25 cellular contexts compared by ENCODE assay signal in genomic region chr19:15696654-15697194, GRCh38. TPM values are rescaled to one million over a fixed set of nuclear protein-coding genes. Genes with fewer than 3 reads are reported as not detected.
DNase-seq lines count a peak whose midpoint lies in the region; ATAC-seq and TF ChIP-seq lines count a peak whose summit lies in the region.
"Had no signal": no experiment of that assay in that cellular context is flagged by ENCODE, and none has a peak within 500 bp of the region (broad histone marks: within the 10 kb centered on the region; RNA-seq: fewer than 3 reads in every experiment).

No MANE protein-coding gene starts in this region.

- no peaks in the 10 kb centered on the region for H3K36me3 Mint-ChIP-seq in activated CD4-positive, alpha-beta T cell treated with anti-CD3 and anti-CD28 coated beads, Interleukin-2, amount 10 ng/mL, durations not matched to agents 24 days and 14 days (ENCODE audit: low read depth)
- H3K36me3 Mint-ChIP-seq: CD14-positive monocyte had no signal

- no peaks in the 10 kb centered on the region for H4K20me1 ChIP-seq in OCI-LY7 (ENCODE audit: insufficient read depth, low read length)

- peaks cover 3% of the 10 kb centered on the region for H3K4me1 ChIP-seq in OCI-LY7 (ENCODE audit: insufficient read depth, low read length, poor library complexity, severe bottlenecking)
- H3K4me1 ChIP-seq: A549 had no signal

- H3K4me1 Mint-ChIP-seq in activated CD4-positive, alpha-beta T cell treated with anti-CD3 and anti-CD28 coated beads, Interleukin-2, amount 10 ng/mL, durations not matched to agents 24 days and 14 days, result no peaks in the 10 kb centered on the region
- H3K4me1 Mint-ChIP-seq: CD14-positive monocyte had no signal

- H3K4me3 Mint-ChIP-seq in activated CD4-positive, alpha-beta T cell treated with anti-CD3 and anti-CD28 coated beads, Interleukin-2, amount 10 ng/mL, durations not matched to agents 24 days and 14 days, result no peak overlapping the region
- H3K4me3 Mint-ChIP-seq: CD14-positive monocyte had no signal

- DNase-seq in activated CD4-positive, alpha-beta T cell treated with anti-CD3 and anti-CD28 coated beads, Interleukin-2, amount 10 ng/mL, durations not matched to agents 24 days and 14 days, result peak; percentile 28
- no peak for DNase-seq in activated CD4-positive, alpha-beta T cell treated with anti-CD3 and anti-CD28 coated beads for 48 hours
- DNase-seq in GM12865 (ENCODE audit: low read depth) (peak; percentile 23), OCI-LY7 (ENCODE audit: low spot score) (peak; percentile 48), NOMO-1 treated with DMSO at 0.1 percent for 48 hours (lab: John Stamatoyannopoulos, UW; ENCODE audit: unreplicated experiment) (no peak)
- DNase-seq in activated CD4-positive, CD25-positive, alpha-beta regulatory T cell treated with anti-CD3 and anti-CD28 coated beads, Interleukin-2, amount 50 U/mL, for 72 hours, result no peak
- DNase-seq: DMS79 treated with DMSO at 0.1 percent for 48 hours, GM23248, IMR-90, Kasumi-1, MG63, NCI-H1092 treated with DMSO at 0.1 percent for 48 hours, NCI-H146, NCI-H2029 treated with DMSO at 0.1 percent for 48 hours, NCI-H524 treated with DMSO at 0.1 percent for 48 hours, Peyer's patch, SHP77, T-helper 1 cell had no signal

- no peaks in the 10 kb centered on the region for H3K9me3 ChIP-seq in OCI-LY7 (ENCODE audit: low read length)
- H3K9me3 ChIP-seq: Peyer's patch had no signal

- H3K4me3 ChIP-seq in GM12865 (ENCODE audit: low read depth, low read length) (no peak overlapping the region), OCI-LY7 (ENCODE audit: low read depth, low read length, poor library complexity, severe bottlenecking) (no peak overlapping the region)
- H3K4me3 ChIP-seq: A549, GM23248, MG63, Peyer's patch, SK-N-MC had no signal

- ATAC-seq in GM21515 (IDR thresholded peaks at IDR 0.05; ENCODE audit: unreplicated experiment), result no peak
- ATAC-seq: A549, HCT116 had no signal

- H3K27ac ChIP-seq in OCI-LY7 (ENCODE audit: low read depth, low read length, poor library complexity, severe bottlenecking), result no peak overlapping the region
- H3K27ac ChIP-seq: A549, GM23248, HL-60, Peyer's patch, SK-N-MC had no signal

- no peaks in the 10 kb centered on the region for H3K9me2 ChIP-seq in OCI-LY7 (ENCODE audit: insufficient read depth, low read length)

- POLR2A ChIA-PET in OCI-LY7 (lab: Charles Lee), result no interaction called here

- no peaks in the 10 kb centered on the region for H3K79me2 ChIP-seq in OCI-LY7 (ENCODE audit: insufficient read depth, low read depth, low read length)

- no peaks in the 10 kb centered on the region for H3K36me3 ChIP-seq in OCI-LY7 (ENCODE audit: insufficient read depth, low read length)
- H3K36me3 ChIP-seq: MG63 had no signal

- H3K9me3 Mint-ChIP-seq in activated CD4-positive, alpha-beta T cell treated with anti-CD3 and anti-CD28 coated beads, Interleukin-2, amount 10 ng/mL, durations not matched to agents 24 days and 14 days, result peaks cover 5% of the 10 kb centered on the region

- no TSS peak for BruUV-seq in OCI-LY7 (replicated peaks; lab: Mats Ljungman, UMichigan)

- CTCF ChIA-PET in OCI-LY7 (lab: Charles Lee; ENCODE audit: unreplicated experiment), result no interaction called here

- H3K27me3 Mint-ChIP-seq in activated CD4-positive, alpha-beta T cell treated with anti-CD3 and anti-CD28 coated beads, Interleukin-2, amount 10 ng/mL, durations not matched to agents 24 days and 14 days, result peaks cover 7% of the 10 kb centered on the region

- H2AFZ ChIP-seq in OCI-LY7 (ENCODE audit: low read length), result peak overlapping the region; percentile 45
- H2AFZ ChIP-seq: GM23248 had no signal

- H3K27ac Mint-ChIP-seq in activated CD4-positive, alpha-beta T cell treated with anti-CD3 and anti-CD28 coated beads, Interleukin-2, amount 10 ng/mL, durations not matched to agents 24 days and 14 days, result no peak overlapping the region
- H3K27ac Mint-ChIP-seq: CD14-positive monocyte had no signal

- intact Hi-C loops in activated CD4-positive, alpha-beta T cell treated with anti-CD3 and anti-CD28 coated beads, Interleukin-2, amount 10 ng/mL, durations not matched to agents 24 days and 14 days (cut with micrococcal nuclease), result no loop called here
- intact Hi-C loops in OCI-LY7 (cut with micrococcal nuclease; ENCODE audit: unreplicated experiment), result no loop called here

- no peak overlapping the region for H3K4me2 ChIP-seq in OCI-LY7 (ENCODE audit: low read length)
- H3K4me2 ChIP-seq: A549 had no signal

- TF ChIP-seq CTCF in GM12865 (IDR thresholded peaks at IDR 0.05; ENCODE audit: insufficient read depth, low read depth, low read length, missing control alignments) (no peak), OCI-LY7 (conservative IDR thresholded peaks at IDR 0.05; ENCODE audit: low read length) (no peak)

RNA-seq across cellular contexts. Expression of gene CYP4F12, which starts 23.8 kb away (rescaled TPM):
- total RNA-seq in activated CD4-positive, alpha-beta T cell treated with anti-CD3 and anti-CD28 coated beads, Interleukin-2, amount 10 ng/mL, durations not matched to agents 24 days and 14 days, result not detected in 2 replicates
- 0.09 TPM in 1 of 2 replicates, not detected in the other for total RNA-seq in OCI-LY7 (2014; rRNA removed; shearing (Covaris generic))
- not detected in 2 replicates for total RNA-seq in OCI-LY7 (2022)
- total RNA-seq: GM23248, IMR-90 had no signal

RNA-seq across cellular contexts. Expression of gene OR10H2, which starts 31.1 kb away (rescaled TPM):
- not detected in 2 replicates for total RNA-seq in activated CD4-positive, alpha-beta T cell treated with anti-CD3 and anti-CD28 coated beads, Interleukin-2, amount 10 ng/mL, durations not matched to agents 24 days and 14 days
- total RNA-seq in OCI-LY7 (2014; rRNA removed; shearing (Covaris generic)), result not detected in 2 replicates
- not detected in 2 replicates for total RNA-seq in OCI-LY7 (2022)
- total RNA-seq: G401, GM23248, IMR-90, Peyer's patch had no signal

RNA-seq across cellular contexts. Expression of gene OR10H3, which starts 41.1 kb away (rescaled TPM):
- total RNA-seq in activated CD4-positive, alpha-beta T cell treated with anti-CD3 and anti-CD28 coated beads, Interleukin-2, amount 10 ng/mL, durations not matched to agents 24 days and 14 days, result not detected in 2 replicates
- total RNA-seq in OCI-LY7 (2014; rRNA removed; shearing (Covaris generic)), result not detected in 2 replicates
- total RNA-seq in OCI-LY7 (2022), result not detected in 2 replicates
- total RNA-seq: G401, GM23248, IMR-90, Peyer's patch had no signal

RNA-seq across cellular contexts. Expression of gene CYP4F3, which starts 56.0 kb away (rescaled TPM):
- total RNA-seq in activated CD4-positive, alpha-beta T cell treated with anti-CD3 and anti-CD28 coated beads, Interleukin-2, amount 10 ng/mL, durations not matched to agents 24 days and 14 days, result 0.09 TPM in 1 of 2 replicates, not detected in the other
- total RNA-seq in OCI-LY7 (2014; rRNA removed; shearing (Covaris generic)), result not detected in 2 replicates
- not detected in 2 replicates for total RNA-seq in OCI-LY7 (2022)
- total RNA-seq: G401, GM23248, IMR-90 had no signal

Comparison
In these comparisons a context has a peak if more than half of its experiments do, and no peak if none do; other contexts are left out.
1. DNase-seq: peak in activated CD4-positive, alpha-beta T cell treated with anti-CD3 and anti-CD28 coated beads, Interleukin-2, amount 10 ng/mL, durations not matched to agents 24 days and 14 days (single experiment), GM12865 (single experiment) and OCI-LY7 (single experiment); none in activated CD4-positive, alpha-beta T cell treated with anti-CD3 and anti-CD28 coated beads for 48 hours (single experiment), NOMO-1 treated with DMSO at 0.1 percent for 48 hours (single experiment) and activated CD4-positive, CD25-positive, alpha-beta regulatory T cell treated with anti-CD3 and anti-CD28 coated beads, Interleukin-2, amount 50 U/mL, for 72 hours (single experiment).